16 cellular contexts compared by ENCODE assay signal in genomic region chr17:3747805-3748204, GRCh38. TPM values are rescaled to one million over a fixed set of nuclear protein-coding genes. Genes with fewer than 3 reads are reported as not detected.
DNase-seq lines count a peak whose midpoint lies in the region; ATAC-seq, FAIRE-seq and TF ChIP-seq lines count a peak whose summit lies in the region.
"Had no signal": no experiment of that assay in that cellular context is flagged by ENCODE, and none has a peak within 500 bp of the region (broad histone marks: within the 10 kb centered on the region; RNA-seq: fewer than 3 reads in every experiment).

No MANE protein-coding gene starts in this region.

- no peak overlapping the region for H2AFZ ChIP-seq in HepG2 (ENCODE audit: low read length)
- H2AFZ ChIP-seq in osteoblast (ENCODE audit: low read length) = no peak overlapping the region
- H2AFZ ChIP-seq: GM23338 had no signal

- FAIRE-seq in HepG2 (lab: Jason Lieb, UNC) = no peak
- FAIRE-seq: GM12878, GM18507 had no signal

- intact Hi-C loops in HepG2 (cut with micrococcal nuclease; ENCODE audit: unreplicated experiment) (no loop called here), right lobe of liver (cut with DNase I) (no loop called here)

- H3K36me3 Mint-ChIP-seq in activated T-helper 17 cell treated with anti-CD3 and anti-CD28 coated beads, Interleukin-2, amount 50 U/mL, for 72 hours (ENCODE audit: low read depth) = no peaks in the 10 kb centered on the region
- H3K36me3 Mint-ChIP-seq: CD4-positive, alpha-beta memory T cell had no signal

- H3K9me3 ChIP-seq in HepG2 (ENCODE audit: low read length) = no peaks in the 10 kb centered on the region
- H3K9me3 ChIP-seq in right lobe of liver = no peaks in the 10 kb centered on the region
- no peaks in the 10 kb centered on the region for H3K9me3 ChIP-seq in KOPT-K1 (ENCODE audit: insufficient read depth, low read length, poor library complexity, severe bottlenecking)
- H3K9me3 ChIP-seq in osteoblast (ENCODE audit: low read depth, low read length) = no peaks in the 10 kb centered on the region

- whole genome bisulfite sequencing in HepG2 (ENCODE audit: low lambda C conversion rate) = 8% methylated on average over 9 of the region's 9 CpGs
- 81% methylated on average over 8 of the region's 9 CpGs for WGBS in right lobe of liver (ENCODE audit: insufficient coverage, low coverage, low lambda C conversion rate, missing lambda C conversion rate)

- H3K4me3 Mint-ChIP-seq in activated T-helper 17 cell treated with anti-CD3 and anti-CD28 coated beads, Interleukin-2, amount 50 U/mL, for 72 hours = no peak overlapping the region
- H3K4me3 Mint-ChIP-seq: GM23338 had no signal

- H3K27ac Mint-ChIP-seq in activated T-helper 17 cell treated with anti-CD3 and anti-CD28 coated beads, Interleukin-2, amount 50 U/mL, for 72 hours = peak overlapping the region; percentile 63
- H3K27ac Mint-ChIP-seq: GM23338 had no signal

- peaks cover 22% of the 10 kb centered on the region for H3K4me1 Mint-ChIP-seq in activated T-helper 17 cell treated with anti-CD3 and anti-CD28 coated beads, Interleukin-2, amount 50 U/mL, for 72 hours

- H3K27ac ChIP-seq in HepG2 (ENCODE audit: extremely low read length, insufficient read depth, low read length) = no peak overlapping the region
- no peak overlapping the region for H3K27ac ChIP-seq in right lobe of liver
- H3K27ac ChIP-seq in KOPT-K1 (ENCODE audit: low read depth, low read length, poor library complexity, severe bottlenecking) = peak overlapping the region; percentile 97
- no peak overlapping the region for H3K27ac ChIP-seq in osteoblast (ENCODE audit: low read depth, low read length)
- H3K27ac ChIP-seq: C4-2B had no signal

- H3K79me2 ChIP-seq in HepG2 (ENCODE audit: insufficient read depth, low read length) = no peaks in the 10 kb centered on the region
- H3K79me2 ChIP-seq in osteoblast (ENCODE audit: insufficient read depth, low read length) = no peaks in the 10 kb centered on the region

- no peak for TF ChIP-seq RAD21 in HepG2 (CRISPR knock-in tag; IDR thresholded peaks at IDR 0.05)

- H3K27me3 Mint-ChIP-seq in activated T-helper 17 cell treated with anti-CD3 and anti-CD28 coated beads, Interleukin-2, amount 50 U/mL, for 72 hours = no peaks in the 10 kb centered on the region
- H3K27me3 Mint-ChIP-seq: CD4-positive, alpha-beta memory T cell had no signal

- no peaks in the 10 kb centered on the region for H3K36me3 ChIP-seq in HepG2 (replicated peaks in 1 of 2; ENCODE audit: control insufficient read depth in 1 of 2, insufficient read depth in 2 of 2, low read length in 2 of 2)
- H3K36me3 ChIP-seq in right lobe of liver = no peaks in the 10 kb centered on the region
- H3K36me3 ChIP-seq in KOPT-K1 (ENCODE audit: insufficient read depth, low read length) = peaks cover 28% of the 10 kb centered on the region
- H3K36me3 ChIP-seq in osteoblast (ENCODE audit: insufficient read depth, low read length) = no peaks in the 10 kb centered on the region

- H3K27me3 ChIP-seq in HepG2 (ENCODE audit: control insufficient read depth in 1 of 2, insufficient read depth in 2 of 2, low read length in 2 of 2) = no peaks in the 10 kb centered on the region; a peak in 2 of 5 replicates
- H3K27me3 ChIP-seq in right lobe of liver = no peaks in the 10 kb centered on the region
- H3K27me3 ChIP-seq in osteoblast (ENCODE audit: insufficient read depth, low read length) = no peaks in the 10 kb centered on the region

- peaks cover 20% of the 10 kb centered on the region for H3K4me1 ChIP-seq in HepG2 (ENCODE audit: insufficient read depth, low read length)
- H3K4me1 ChIP-seq in right lobe of liver = no peaks in the 10 kb centered on the region
- H3K4me1 ChIP-seq in osteoblast (ENCODE audit: insufficient read depth, low read length) = no peaks in the 10 kb centered on the region

- DNase-seq in HepG2 (ENCODE audit: low spot score) (peak; percentile 61), right lobe of liver (no peak), osteoblast (ENCODE audit: insufficient read length, low spot score, missing footprints) (peak; percentile 43), COLO668 (lab: John Stamatoyannopoulos, UW; ENCODE audit: unreplicated experiment) (no peak)
- DNase-seq: ACHN; CD4-positive, alpha-beta memory T cell; H7; IMR-90 had no signal

- no TSS peak for BruUV-seq in HepG2 (replicated peaks; lab: Mats Ljungman, UMichigan)

- peak overlapping the region in 1 of 3 experiments; percentile 50; a peak in 1 of 6 replicates for H3K4me3 ChIP-seq in HepG2 (replicated peaks in 1 of 3; ENCODE audit: insufficient read depth in 1 of 3, low read depth in 2 of 3, low read length in 3 of 3)
- H3K4me3 ChIP-seq in right lobe of liver = no peak overlapping the region
- H3K4me3 ChIP-seq in osteoblast (ENCODE audit: insufficient read depth, low read length) = no peak overlapping the region
- H3K4me3 ChIP-seq: GM12878, GM23338 had no signal

- peak overlapping the region; percentile 55 for H3K4me2 ChIP-seq in HepG2 (ENCODE audit: low read depth, low read length)
- no peak overlapping the region for H3K4me2 ChIP-seq in osteoblast (ENCODE audit: insufficient read depth, low read length)
- H3K4me2 ChIP-seq: GM23338 had no signal

- CTCF ChIA-PET in HepG2 (lab: Yijun Ruan, JAX; ENCODE audit: low intra/inter-chr PET ratio, low total read pairs) = no interaction called here

- TF ChIP-seq EP300 in HepG2 (IDR thresholded peaks at IDR 0.05; ENCODE audit: low read depth in 2 of 2, low read length in 2 of 2) = no peak
- TF ChIP-seq EP300 in HepG2 (CRISPR knock-in tag; IDR thresholded peaks at IDR 0.05; ENCODE audit: borderline replicate concordance) = no peak

- H3K9me3 Mint-ChIP-seq in activated T-helper 17 cell treated with anti-CD3 and anti-CD28 coated beads, Interleukin-2, amount 50 U/mL, for 72 hours = no peaks in the 10 kb centered on the region
- H3K9me3 Mint-ChIP-seq: CD4-positive, alpha-beta memory T cell; GM23338 had no signal

- H4K20me1 ChIP-seq in HepG2 (ENCODE audit: insufficient read depth, low read length) (no peaks in the 10 kb centered on the region), osteoblast (ENCODE audit: insufficient read depth, low read length) (no peaks in the 10 kb centered on the region)

- no peak overlapping the region for H3K9ac ChIP-seq in HepG2 (ENCODE audit: insufficient read depth, low read depth, low read length)

- TF ChIP-seq POLR2A in HepG2 (IDR thresholded peaks at IDR 0.05; ENCODE audit: insufficient read depth in 1 of 2, low read depth in 2 of 2, low read length in 2 of 2) = no peak
- no peak for TF ChIP-seq POLR2A in right lobe of liver (IDR thresholded peaks at IDR 0.05)

- in situ Hi-C loops in HepG2 (cut with HindIII; ENCODE audit: extremely low pct_ligation_motif_present, low pct_unique_long_range_greater_than_20kb) = no loop called here

- TF ChIP-seq CTCF in HepG2 (CRISPR knock-in tag; IDR thresholded peaks at IDR 0.05) = no peak
- TF ChIP-seq CTCF in right lobe of liver (IDR thresholded peaks at IDR 0.05) = no peak
- TF ChIP-seq CTCF in osteoblast (IDR thresholded peaks at IDR 0.05; ENCODE audit: extremely low read depth, low read depth, low read length) = no peak

- ATAC-seq in HepG2 = peak; percentile 81
- no peak for ATAC-seq in right lobe of liver
- ATAC-seq in activated T-helper 17 cell treated with anti-CD3 and anti-CD28 coated beads, Interleukin-2, amount 50 U/mL, for 72 hours (replicated peaks) = no peak
- no peak for ATAC-seq in HG02759 (IDR thresholded peaks at IDR 0.05; ENCODE audit: unreplicated experiment)
- ATAC-seq in GM21786 (IDR thresholded peaks at IDR 0.05; ENCODE audit: unreplicated experiment) = no peak
- ATAC-seq: GM12878, GM23338 had no signal

- POLR2A ChIA-PET in HepG2 (lab: Yijun Ruan, JAX) = interaction anchor here (0.6 to 1.6 kb wide), 2 partner anchors 9 to 55 kb away, joined by 3 to 4 read pairs; no protein-coding TSS in a partner anchor

RNA-seq across cellular contexts. Expression of gene HASPIN, which starts 24.1 kb away (rescaled TPM):
- total RNA-seq in HepG2 (2016; rRNA removed; fragmentation: Illumina TruSeq; extraction: Trizol) = 7.8 and 8.1 TPM in 2 replicates
- 1.3 and 1.4 TPM in 2 replicates for total RNA-seq in HepG2 (2016; cell fraction: cytosol; rRNA removed; fragmentation: Illumina TruSeq; extraction: Trizol; ENCODE audit: low read depth)
- total RNA-seq in HepG2 (2016; cell fraction: insoluble cytoplasmic fraction; rRNA removed; fragmentation: Illumina TruSeq; extraction: Trizol) = 7.4 and 8.8 TPM in 2 replicates
- 4.8 TPM in 2 replicates for total RNA-seq in HepG2 (2016; cell fraction: membrane; rRNA removed; fragmentation: Illumina TruSeq; extraction: Trizol)
- total RNA-seq in HepG2 (2016; cell fraction: nucleus; rRNA removed; fragmentation: Illumina TruSeq; extraction: Trizol) = 4.1 and 5.0 TPM in 2 replicates
- polyA plus RNA-seq in HepG2 (2011; rRNA removed) = 1.9 and 2.7 TPM in 2 replicates
- 1.5 and 1.9 TPM in 2 replicates for polyA plus RNA-seq in HepG2 (2011; cell fraction: cytosol; rRNA removed)
- polyA plus RNA-seq in HepG2 (2011; cell fraction: nucleus; rRNA removed) = 1.1 and 2.3 TPM in 2 replicates
- 1.1 and 1.9 TPM in 2 replicates for polyA plus RNA-seq in HepG2 (2012)
- 0.50 and 0.65 TPM in 2 replicates for polyA plus RNA-seq in HepG2 (2016; cell fraction: cytosol; fragmentation: Illumina TruSeq; extraction: Trizol; ENCODE audit: low read depth)
- 5.0 and 5.9 TPM in 2 replicates for polyA plus RNA-seq in HepG2 (2016; cell fraction: insoluble cytoplasmic fraction; fragmentation: Illumina TruSeq; extraction: Trizol; ENCODE audit: low read depth)
- 1.5 and 1.6 TPM in 2 replicates for polyA plus RNA-seq in HepG2 (2016; cell fraction: membrane; fragmentation: Illumina TruSeq; extraction: Trizol; ENCODE audit: low read depth)
- polyA plus RNA-seq in HepG2 (2016; cell fraction: nucleus; fragmentation: Illumina TruSeq; extraction: Trizol; ENCODE audit: insufficient read depth, low read depth) = 3.6 and 4.4 TPM in 2 replicates
- polyA minus RNA-seq in HepG2 (2011; rRNA and poly(A)+ RNA removed; ENCODE audit: low replicate concordance) = 5.0 and 17.7 TPM in 2 replicates
- 4.4 and 5.5 TPM in 2 replicates for polyA minus RNA-seq in HepG2 (2011; cell fraction: cytosol; rRNA and poly(A)+ RNA removed)
- polyA minus RNA-seq in HepG2 (2011; cell fraction: nucleus; rRNA and poly(A)+ RNA removed) = 3.0 and 5.7 TPM in 2 replicates
- total RNA-seq in right lobe of liver = 1 to 10 TPM in 1 of 6 experiments, under 1 TPM in 4, not detected in 1; 0.07 to 1.1 (median 0.27) TPM
- 10 to 100 TPM; 12.4 to 21.5 TPM for total RNA-seq in activated T-helper 17 cell treated with anti-CD3 and anti-CD28 coated beads, Interleukin-2, amount 50 U/mL, for 72 hours
- total RNA-seq in osteoblast = 1.4 and 1.5 TPM in 2 replicates

RNA-seq across cellular contexts. Expression of gene P2RX5, which starts 51.9 kb away (rescaled TPM):
- 0.90 and 0.95 TPM in 2 replicates for total RNA-seq in HepG2 (2016; rRNA removed; fragmentation: Illumina TruSeq; extraction: Trizol)
- total RNA-seq in HepG2 (2016; cell fraction: cytosol; rRNA removed; fragmentation: Illumina TruSeq; extraction: Trizol; ENCODE audit: low read depth) = 0.20 and 0.79 TPM in 2 replicates
- total RNA-seq in HepG2 (2016; cell fraction: insoluble cytoplasmic fraction; rRNA removed; fragmentation: Illumina TruSeq; extraction: Trizol) = 0.64 and 0.82 TPM in 2 replicates
- 0.62 and 0.93 TPM in 2 replicates for total RNA-seq in HepG2 (2016; cell fraction: membrane; rRNA removed; fragmentation: Illumina TruSeq; extraction: Trizol)
- total RNA-seq in HepG2 (2016; cell fraction: nucleus; rRNA removed; fragmentation: Illumina TruSeq; extraction: Trizol) = 0.53 and 1.1 TPM in 2 replicates
- 1.0 and 1.7 TPM in 2 replicates for polyA plus RNA-seq in HepG2 (2011; rRNA removed)
- 1.4 and 1.5 TPM in 2 replicates for polyA plus RNA-seq in HepG2 (2011; cell fraction: cytosol; rRNA removed)
- polyA plus RNA-seq in HepG2 (2011; cell fraction: nucleus; rRNA removed) = 1.6 and 1.9 TPM in 2 replicates
- polyA plus RNA-seq in HepG2 (2012) = 0.50 and 1.1 TPM in 2 replicates
- polyA plus RNA-seq in HepG2 (2016; cell fraction: cytosol; fragmentation: Illumina TruSeq; extraction: Trizol; ENCODE audit: low read depth) = 0.24 and 0.38 TPM in 2 replicates
- polyA plus RNA-seq in HepG2 (2016; cell fraction: insoluble cytoplasmic fraction; fragmentation: Illumina TruSeq; extraction: Trizol; ENCODE audit: low read depth) = 0.46 and 0.98 TPM in 2 replicates
- polyA plus RNA-seq in HepG2 (2016; cell fraction: membrane; fragmentation: Illumina TruSeq; extraction: Trizol; ENCODE audit: low read depth) = 0.48 and 0.70 TPM in 2 replicates
- polyA plus RNA-seq in HepG2 (2016; cell fraction: nucleus; fragmentation: Illumina TruSeq; extraction: Trizol; ENCODE audit: insufficient read depth, low read depth) = 1.5 and 1.7 TPM in 2 replicates
- polyA minus RNA-seq in HepG2 (2011; rRNA and poly(A)+ RNA removed; ENCODE audit: low replicate concordance) = 1.6 and 53.3 TPM in 2 replicates
- 0.49 and 1.2 TPM in 2 replicates for polyA minus RNA-seq in HepG2 (2011; cell fraction: cytosol; rRNA and poly(A)+ RNA removed)
- polyA minus RNA-seq in HepG2 (2011; cell fraction: nucleus; rRNA and poly(A)+ RNA removed) = 0.87 and 1.0 TPM in 2 replicates
- total RNA-seq in right lobe of liver = 1 to 10 TPM in 1 of 6 experiments, under 1 TPM in 5; 0.13 to 1.1 (median 0.40) TPM
- total RNA-seq in activated T-helper 17 cell treated with anti-CD3 and anti-CD28 coated beads, Interleukin-2, amount 50 U/mL, for 72 hours = 10 to 100 TPM; 22.0 to 74.3 TPM
- total RNA-seq in osteoblast = 0.36 TPM in 1 of 2 replicates, not detected in the other

RNA-seq across cellular contexts. Expression of gene ITGAE, which starts 53.2 kb away (rescaled TPM):
- total RNA-seq in HepG2 (2016; rRNA removed; fragmentation: Illumina TruSeq; extraction: Trizol) (49.0 and 56.3 TPM in 2 replicates), right lobe of liver (1 to 10 TPM; 5.4 to 7.7 (median 5.8) TPM), osteoblast (10.5 and 12.4 TPM in 2 replicates)
- total RNA-seq in HepG2 (2016; cell fraction: cytosol; rRNA removed; fragmentation: Illumina TruSeq; extraction: Trizol; ENCODE audit: low read depth) = 99.2 and 118 TPM in 2 replicates
- 54.9 and 56.5 TPM in 2 replicates for total RNA-seq in HepG2 (2016; cell fraction: insoluble cytoplasmic fraction; rRNA removed; fragmentation: Illumina TruSeq; extraction: Trizol)
- total RNA-seq in HepG2 (2016; cell fraction: membrane; rRNA removed; fragmentation: Illumina TruSeq; extraction: Trizol) = 121 and 124 TPM in 2 replicates
- 18.5 and 22.4 TPM in 2 replicates for total RNA-seq in HepG2 (2016; cell fraction: nucleus; rRNA removed; fragmentation: Illumina TruSeq; extraction: Trizol)
- 38.2 and 42.3 TPM in 2 replicates for polyA plus RNA-seq in HepG2 (2011; rRNA removed)
- polyA plus RNA-seq in HepG2 (2011; cell fraction: cytosol; rRNA removed) = 28.2 and 31.0 TPM in 2 replicates
- polyA plus RNA-seq in HepG2 (2011; cell fraction: nucleus; rRNA removed) = 13.3 and 15.2 TPM in 2 replicates
- polyA plus RNA-seq in HepG2 (2012) = 19.1 and 24.6 TPM in 2 replicates
- 110 and 139 TPM in 2 replicates for polyA plus RNA-seq in HepG2 (2016; cell fraction: cytosol; fragmentation: Illumina TruSeq; extraction: Trizol; ENCODE audit: low read depth)
- 46.7 and 46.9 TPM in 2 replicates for polyA plus RNA-seq in HepG2 (2016; cell fraction: insoluble cytoplasmic fraction; fragmentation: Illumina TruSeq; extraction: Trizol; ENCODE audit: low read depth)
- 90.3 and 104 TPM in 2 replicates for polyA plus RNA-seq in HepG2 (2016; cell fraction: membrane; fragmentation: Illumina TruSeq; extraction: Trizol; ENCODE audit: low read depth)
- 36.8 and 38.1 TPM in 2 replicates for polyA plus RNA-seq in HepG2 (2016; cell fraction: nucleus; fragmentation: Illumina TruSeq; extraction: Trizol; ENCODE audit: insufficient read depth, low read depth)
- polyA minus RNA-seq in HepG2 (2011; rRNA and poly(A)+ RNA removed; ENCODE audit: low replicate concordance) = 7.6 and 11.0 TPM in 2 replicates
- polyA minus RNA-seq in HepG2 (2011; cell fraction: cytosol; rRNA and poly(A)+ RNA removed) = 2.8 and 3.8 TPM in 2 replicates
- polyA minus RNA-seq in HepG2 (2011; cell fraction: nucleus; rRNA and poly(A)+ RNA removed) = 11.7 and 12.6 TPM in 2 replicates
- total RNA-seq in activated T-helper 17 cell treated with anti-CD3 and anti-CD28 coated beads, Interleukin-2, amount 50 U/mL, for 72 hours = 10 to 100 TPM; 24.2 to 43.2 TPM

Comparison
In these comparisons a context has a peak if more than half of its experiments do, and no peak if none do; other contexts are left out.
1. DNase-seq: peak in HepG2 (single experiment) and osteoblast (single experiment); none in right lobe of liver (0 of 3) and COLO668 (single experiment).
2. RNA of gene P2RX5, which starts 51.9 kb away (total RNA-seq): 22.0 to 74.3 TPM in activated T-helper 17 cell treated with anti-CD3 and anti-CD28 coated beads, Interleukin-2, amount 50 U/mL, for 72 hours; 0.20 to 1.1 TPM in HepG2, 0.13 to 1.1 TPM in right lobe of liver and 0.36 TPM in osteoblast; every median in the first group is over 10 times any median in the second.